8 cellular contexts compared by ENCODE assay signal in genomic region chr2:9473308-9473984, GRCh38. TPM values are rescaled to one million over a fixed set of nuclear protein-coding genes. Genes with fewer than 3 reads are reported as not detected.
DNase-seq lines count a peak whose midpoint lies in the region; FAIRE-seq and TF ChIP-seq lines count a peak whose summit lies in the region.

No MANE protein-coding gene starts in this region.

- TF ChIP-seq POLR2A in adrenal gland (IDR thresholded peaks at IDR 0.05) (no peak), H54 (IDR thresholded peaks at IDR 0.05; ENCODE audit: low read depth, low read length) (no peak)

- H3K9me3 ChIP-seq in HUES48 (ENCODE audit: control insufficient read depth, insufficient read depth, low read length) (no peaks in the 10 kb centered on the region), adrenal gland (replicated peaks in 1 of 3) (no peaks in the 10 kb centered on the region), kidney (ENCODE audit: control insufficient read depth in 1 of 2, low read length in 2 of 2) (no peaks in the 10 kb centered on the region), subcutaneous abdominal adipose tissue (ENCODE audit: control insufficient read depth in 5 of 5, low read length in 5 of 5) (no peaks in the 10 kb centered on the region)

- H3K27ac ChIP-seq in HUES48 (ENCODE audit: low read depth, low read length) = no peak overlapping the region
- H3K27ac ChIP-seq in adrenal gland = peak overlapping the region in 3 of 5 donors; percentile 82 to 91 (median 87)
- H3K27ac ChIP-seq in kidney (ENCODE audit: low read depth in 2 of 2, low read length in 2 of 2) = peak overlapping the region in 1 of 2 donors; percentile 76
- H3K27ac ChIP-seq in subcutaneous abdominal adipose tissue (ENCODE audit: low read depth, low read length) = peak overlapping the region; percentile 94

- intact Hi-C loops in adrenal gland (cut with DNase I) = loop anchor here in 1 of 2 donors (10.0 kb wide), 1 partner anchor 61 kb away; no protein-coding TSS in a partner anchor
- intact Hi-C loops in kidney (cut with DNase I) = no loop called here

- TF ChIP-seq CTCF in adrenal gland (IDR thresholded peaks at IDR 0.05) = peak in 1 of 6 experiments; percentile 28
- TF ChIP-seq CTCF in kidney (IDR thresholded peaks at IDR 0.05; ENCODE audit: borderline replicate concordance, extremely low read depth, insufficient read depth) = no peak

- FAIRE-seq in kidney (lab: Jason Lieb, UNC) = no peak
- FAIRE-seq in H54 (lab: Jason Lieb, UNC) = no peak

- 41 to 54% (median 47%) methylated on average over 20 to 24 of the region's 24 CpGs for WGBS in adrenal gland, 4 donors

- H3K4me1 ChIP-seq in HUES48 (ENCODE audit: control insufficient read depth, insufficient read depth, low read length) (peaks cover 10% of the 10 kb centered on the region), adrenal gland (replicated peaks in 1 of 2) (peaks cover 7 to 24% of the 10 kb centered on the region in 2 donors), kidney (ENCODE audit: control insufficient read depth in 1 of 2, insufficient read depth in 1 of 2, low read depth in 1 of 2, low read length in 2 of 2) (peaks cover 0 to 8% of the 10 kb centered on the region in 2 donors), subcutaneous abdominal adipose tissue (ENCODE audit: control insufficient read depth in 5 of 5, insufficient read depth in 5 of 5, low read length in 5 of 5) (peaks cover 2 to 31% (median 26%) of the 10 kb centered on the region in 5 donors)

- H3K27me3 ChIP-seq in HUES48 (ENCODE audit: control insufficient read depth, insufficient read depth, low read length) (peaks cover 9% of the 10 kb centered on the region), adrenal gland (no peaks in the 10 kb centered on the region), subcutaneous abdominal adipose tissue (ENCODE audit: control insufficient read depth in 5 of 5, insufficient read depth in 4 of 5, low read length in 5 of 5) (no peaks in the 10 kb centered on the region)

- H3K9ac ChIP-seq in HUES48 (ENCODE audit: low read depth, low read length) (no peak overlapping the region), kidney (ENCODE audit: low read length in 2 of 2) (peak overlapping the region; percentile 55 to 73), subcutaneous abdominal adipose tissue (ENCODE audit: low read length in 5 of 5) (peak overlapping the region in 3 of 5 donors; percentile 79 to 88 (median 85))

- H3K36me3 ChIP-seq in HUES48 (ENCODE audit: control insufficient read depth, insufficient read depth, low read length) (peaks cover 39% of the 10 kb centered on the region), adrenal gland (replicated peaks in 1 of 2) (no peaks in the 10 kb centered on the region), kidney (ENCODE audit: control insufficient read depth in 1 of 2, insufficient read depth in 2 of 2, low read length in 2 of 2) (peaks cover 0 to 9% of the 10 kb centered on the region in 2 donors), subcutaneous abdominal adipose tissue (ENCODE audit: control insufficient read depth in 5 of 5, insufficient read depth in 5 of 5, low read length in 5 of 5) (peaks cover 6 to 26% (median 10%) of the 10 kb centered on the region in 5 donors)

- no peak for DNase-seq in adrenal gland
- DNase-seq in kidney = no peak
- no peak for DNase-seq in H54 (ENCODE audit: insufficient read length, low spot score)
- no peak for DNase-seq in AG08395 (ENCODE audit: low spot score)
- no peak for DNase-seq in EL

- H3K4me3 ChIP-seq in GM08714 (ENCODE audit: low read length) (peak overlapping the region; percentile 83; the same call in 1 of the 2 replicates), HUES48 (ENCODE audit: low read depth, low read length) (peak overlapping the region; percentile 65), adrenal gland (peak overlapping the region in 2 of 4 donors; percentile 60 to 73), kidney (ENCODE audit: low read length in 2 of 2) (peak overlapping the region; percentile 47 to 97), subcutaneous abdominal adipose tissue (ENCODE audit: low read depth in 1 of 5, low read length in 5 of 5) (peak overlapping the region; percentile 54 to 96 (median 82))

RNA-seq across cellular contexts. Expression of gene IAH1, which starts 0.9 kb away (rescaled TPM):
- total RNA-seq in adrenal gland = 100 to 1,000 TPM in 3 of 8 donors, 10 to 100 TPM in 5; 61.9 to 203 (median 84.5) TPM
- 100 to 1,000 TPM in 1 of 3 donors, 10 to 100 TPM in 2; 74.4 to 172 (median 77.4) TPM for polyA plus RNA-seq in adrenal gland
- total RNA-seq in kidney = 52.7 TPM
- polyA plus RNA-seq in kidney (ENCODE audit: insufficient read depth, low read depth, low replicate concordance) = 97.0 TPM

RNA-seq across cellular contexts. Expression of gene CPSF3, which starts 50.0 kb away (rescaled TPM):
- total RNA-seq in adrenal gland (10 to 100 TPM; 22.3 to 38.1 (median 32.5) TPM), kidney (27.5 TPM)
- polyA plus RNA-seq in adrenal gland (10 to 100 TPM; 20.9 to 37.8 (median 22.8) TPM), kidney (ENCODE audit: insufficient read depth, low read depth, low replicate concordance) (27.3 TPM)

RNA-seq across cellular contexts. Expression of gene ITGB1BP1, which starts 50.1 kb away (rescaled TPM):
- 100 to 1,000 TPM in 1 of 8 donors, 10 to 100 TPM in 7; 35.7 to 103 (median 59.0) TPM for total RNA-seq in adrenal gland
- polyA plus RNA-seq in adrenal gland = 100 to 1,000 TPM in 2 of 3 donors, 10 to 100 TPM in 1; 87.7 to 109 (median 108) TPM
- 67.1 TPM for total RNA-seq in kidney
- 164 TPM for polyA plus RNA-seq in kidney (ENCODE audit: insufficient read depth, low read depth, low replicate concordance)
